Comparison of ENCODE assay signal across 18 cellular contexts in the genomic region with DNA sequence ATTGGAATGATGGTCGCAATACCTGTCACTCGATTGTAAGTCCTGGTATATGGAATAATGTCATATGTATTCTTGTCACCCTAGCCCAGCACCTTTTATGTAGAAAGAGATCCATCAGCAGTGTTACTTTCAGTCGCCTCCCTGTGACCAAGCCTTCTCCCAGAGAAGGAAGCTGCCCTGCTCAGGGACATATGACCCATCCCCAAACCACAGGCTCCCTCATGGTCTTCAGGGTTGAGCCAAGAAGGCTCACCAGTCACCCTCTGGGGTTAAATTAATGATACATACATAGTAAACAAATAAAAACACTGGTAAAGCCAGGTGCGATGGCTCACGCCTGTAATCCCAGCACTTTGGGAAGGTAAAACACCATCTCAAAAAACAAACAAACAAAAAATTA. TPM values are rescaled to one million over a fixed set of nuclear protein-coding genes. Genes with fewer than 3 reads are reported as not detected.
"Had no signal": no experiment of that assay in that cellular context is flagged by ENCODE, and none has a peak within 500 bp of the region (broad histone marks: within the 10 kb centered on the region; RNA-seq: fewer than 3 reads in every experiment).

No MANE protein-coding gene starts in this region.

- H3K4me3 Mint-ChIP-seq: activated CD8-positive, alpha-beta T cell treated with anti-CD3 and anti-CD28 coated beads for 36 hours; activated naive CD4-positive, alpha-beta T cell treated with anti-CD3 and anti-CD28 coated beads, Interleukin-2, amount 50 U/mL, for 24 hours; activated T-cell treated with anti-CD3 and anti-CD28 coated beads, Interleukin-2, amount 50 U/mL, for 4 hours; central memory CD8-positive, alpha-beta T cell; stimulated activated naive B cell treated with anti-CD40 and anti-IgM and Interleukin-4, amounts not matched to agents 10 μg/mL and 1 μg/mL and 100 μg/mL, for 72 hours had no signal

- H3K4me3 ChIP-seq: adrenal gland, body of pancreas, coronary artery, esophagus muscularis mucosa, tibial artery, uterus had no signal

- H3K4me1 ChIP-seq: uterus had no signal

- ATAC-seq: activated CD8-positive, alpha-beta T cell treated with anti-CD3 and anti-CD28 coated beads for 36 hours; activated T-cell treated with anti-CD3 and anti-CD28 coated beads, Interleukin-2, amount 50 U/mL, for 4 hours; body of pancreas; stimulated activated naive B cell treated with anti-CD40 and anti-IgM and Interleukin-4, amounts not matched to agents 10 μg/mL and 1 μg/mL and 100 μg/mL, for 72 hours had no signal

- H3K27ac Mint-ChIP-seq: activated CD8-positive, alpha-beta T cell treated with anti-CD3 and anti-CD28 coated beads for 36 hours; activated naive CD4-positive, alpha-beta T cell treated with anti-CD3 and anti-CD28 coated beads, Interleukin-2, amount 50 U/mL, for 24 hours; stimulated activated naive B cell treated with anti-CD40 and anti-IgM and Interleukin-4, amounts not matched to agents 10 μg/mL and 1 μg/mL and 100 μg/mL, for 72 hours had no signal

- DNase-seq: activated CD4-positive, alpha-beta T cell treated with anti-CD3 and anti-CD28 coated beads for 4 hours; activated CD8-positive, alpha-beta T cell treated with anti-CD3 and anti-CD28 coated beads for 36 hours; activated effector memory CD4-positive, alpha-beta T cell treated with Interleukin-2 at 50 U/mL for 16 hours; activated T-cell treated with anti-CD3 and anti-CD28 coated beads, Interleukin-2, amount 50 U/mL, for 4 hours; adrenal gland; body of pancreas; effector CD4-positive, alpha-beta T cell; stimulated activated CD4-positive, alpha-beta T cell treated with anti-CD3 and anti-CD28 coated beads, Interleukin-15, amount 100 ng/mL, for 24 hours; stimulated activated CD4-positive, alpha-beta T cell treated with anti-CD3 and anti-CD28 coated beads, Interleukin-4, amount 100 ng/mL, for 1 hour; stimulated activated naive B cell treated with anti-CD40 and anti-IgM and Interleukin-4, amounts not matched to agents 10 μg/mL and 1 μg/mL and 100 μg/mL, for 72 hours; T-helper 1 cell; uterus had no signal

- H3K36me3 ChIP-seq: adrenal gland, esophagus muscularis mucosa, tibial artery, uterus had no signal

- H3K9me3 Mint-ChIP-seq: activated CD8-positive, alpha-beta T cell treated with anti-CD3 and anti-CD28 coated beads for 36 hours; activated naive CD4-positive, alpha-beta T cell treated with anti-CD3 and anti-CD28 coated beads, Interleukin-2, amount 50 U/mL, for 24 hours; activated T-cell treated with anti-CD3 and anti-CD28 coated beads, Interleukin-2, amount 50 U/mL, for 4 hours; central memory CD8-positive, alpha-beta T cell; stimulated activated naive B cell treated with anti-CD40 and anti-IgM and Interleukin-4, amounts not matched to agents 10 μg/mL and 1 μg/mL and 100 μg/mL, for 72 hours had no signal

- H3K36me3 Mint-ChIP-seq: activated naive CD4-positive, alpha-beta T cell treated with anti-CD3 and anti-CD28 coated beads, Interleukin-2, amount 50 U/mL, for 24 hours; stimulated activated naive B cell treated with anti-CD40 and anti-IgM and Interleukin-4, amounts not matched to agents 10 μg/mL and 1 μg/mL and 100 μg/mL, for 72 hours had no signal

- H3K27me3 ChIP-seq: adrenal gland, body of pancreas, esophagus muscularis mucosa, tibial artery, uterus had no signal

- H3K27me3 Mint-ChIP-seq: activated naive CD4-positive, alpha-beta T cell treated with anti-CD3 and anti-CD28 coated beads, Interleukin-2, amount 50 U/mL, for 24 hours had no signal

- H3K27ac ChIP-seq: adrenal gland, body of pancreas, uterus had no signal

- H3K9me3 ChIP-seq: adrenal gland, body of pancreas, esophagus muscularis mucosa, tibial artery, uterus had no signal

RNA-seq across cellular contexts. Expression of a gene that starts 22.4 kb away (rescaled TPM):
- polyA plus RNA-seq: neural cell had no signal
